In the genomic region with DNA sequence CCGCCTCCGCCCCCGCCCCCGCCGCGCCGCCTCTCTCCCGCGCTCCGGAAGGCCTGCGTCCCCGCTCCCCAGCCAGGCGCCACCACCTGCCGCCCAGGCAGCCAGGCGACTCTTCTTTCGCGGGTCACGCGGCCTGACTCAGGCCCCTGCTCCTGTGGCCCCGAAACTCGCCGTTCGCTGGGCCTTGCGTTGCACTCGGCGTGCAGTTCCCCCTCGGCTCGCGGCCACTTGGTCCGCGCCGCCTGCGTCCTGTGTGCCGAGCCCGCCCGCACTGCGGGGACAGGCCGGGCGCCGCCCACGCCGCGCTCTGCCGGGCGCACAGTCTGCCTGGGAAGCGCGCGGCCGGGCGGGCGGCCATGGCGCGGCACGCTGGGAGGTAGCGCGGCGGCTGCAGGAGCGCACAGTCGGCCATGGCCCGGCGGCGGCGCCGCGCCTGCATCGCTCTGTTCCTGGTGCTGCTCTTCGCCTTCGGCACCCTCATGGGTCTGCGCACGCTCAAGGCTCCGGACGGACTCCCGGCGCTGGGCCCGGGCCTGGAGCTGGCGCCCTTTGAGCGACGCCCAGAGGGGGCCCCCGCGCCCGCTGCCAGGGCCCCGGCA, we compare ENCODE assay signal across 8 cellular contexts. TPM values are rescaled to one million over a fixed set of nuclear protein-coding genes. Genes with fewer than 3 reads are reported as not detected.
DNase-seq lines count a peak whose midpoint lies in the region; ATAC-seq, FAIRE-seq and TF ChIP-seq lines count a peak whose summit lies in the region.

A gene with protein sequence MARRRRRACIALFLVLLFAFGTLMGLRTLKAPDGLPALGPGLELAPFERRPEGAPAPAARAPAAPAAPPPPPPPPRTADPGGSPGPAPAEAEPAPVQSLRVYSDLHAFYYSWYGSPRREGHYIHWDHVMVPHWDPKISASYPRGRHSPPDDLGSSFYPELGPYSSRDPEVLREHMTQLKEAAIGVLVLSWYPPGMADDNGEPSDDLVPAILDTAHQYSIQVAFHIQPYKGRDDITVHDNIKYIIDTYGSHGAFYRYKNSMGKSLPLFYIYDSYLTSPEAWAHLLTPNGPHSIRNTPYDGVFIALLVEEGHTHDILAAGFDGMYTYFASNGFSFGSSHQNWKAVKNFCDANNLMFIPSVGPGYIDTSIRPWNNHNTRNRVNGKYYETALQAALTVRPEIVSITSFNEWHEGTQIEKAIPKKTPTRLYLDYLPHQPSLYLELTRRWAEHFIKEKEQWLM (plus strand): TSS at position 75 of the 599 bp plus-strand sequence. CDS start 336 bp downstream, at position 411.

- H3K36me3 Mint-ChIP-seq in central memory CD8-positive, alpha-beta T cell (ENCODE audit: insufficient read depth) = peaks cover 4% of the 10 kb centered on the region

- no peak within 1 kb of the TSS for H3K27ac ChIP-seq in kidney (ENCODE audit: low read depth in 2 of 2, low read length in 2 of 2)

- DNase-seq in DMS153 treated with DMSO at 0.1 percent for 48 hours (lab: John Stamatoyannopoulos, UW; ENCODE audit: unreplicated experiment) (peak; percentile 85), M059J (ENCODE audit: low read depth) (peak; percentile 45), T-helper 2 cell (peak in 3 of 5 experiments; percentile 8 to 49 (median 12)), kidney (peak; percentile 80)
- no peak for DNase-seq in central memory CD8-positive, alpha-beta T cell (ENCODE audit: low spot score in 2 of 2)
- DNase-seq in stimulated activated CD4-positive, alpha-beta T cell treated with anti-CD3 and anti-CD28 coated beads, Interleukin-15, amount 100 ng/mL, for 24 hours = peak; percentile 58

- no peaks in the 10 kb centered on the region for H3K9me3 ChIP-seq in kidney (ENCODE audit: control insufficient read depth in 1 of 2, low read length in 2 of 2)

- peak within 1 kb of the TSS; percentile 42 to 44 for H3K4me3 ChIP-seq in kidney (ENCODE audit: low read length in 2 of 2)

- no peak within 1 kb of the TSS for H3K9ac ChIP-seq in kidney (ENCODE audit: low read length in 2 of 2)

- H3K27me3 Mint-ChIP-seq in central memory CD8-positive, alpha-beta T cell = peaks cover 7% of the 10 kb centered on the region

- no peaks in the 10 kb centered on the region for H3K36me3 ChIP-seq in kidney (ENCODE audit: control insufficient read depth in 1 of 2, insufficient read depth in 2 of 2, low read length in 2 of 2)

- TF ChIP-seq CTCF in kidney (IDR thresholded peaks at IDR 0.05; ENCODE audit: borderline replicate concordance, extremely low read depth, insufficient read depth) = peak; percentile 2

- peak within 1 kb of the TSS; percentile 86 for H3K4me3 Mint-ChIP-seq in central memory CD8-positive, alpha-beta T cell

- H3K4me1 Mint-ChIP-seq in central memory CD8-positive, alpha-beta T cell = peaks cover 21% of the 10 kb centered on the region

- no peaks in the 10 kb centered on the region for H3K9me3 Mint-ChIP-seq in central memory CD8-positive, alpha-beta T cell

- no peak for FAIRE-seq in kidney (lab: Jason Lieb, UNC)

- no peaks in the 10 kb centered on the region for H3K4me1 ChIP-seq in kidney (ENCODE audit: control insufficient read depth in 1 of 2, insufficient read depth in 1 of 2, low read depth in 1 of 2, low read length in 2 of 2)

- ATAC-seq in GM19467 (IDR thresholded peaks at IDR 0.05; ENCODE audit: unreplicated experiment) (peak; percentile 45), HG03457 (IDR thresholded peaks at IDR 0.05; ENCODE audit: unreplicated experiment) (no peak)
- peak; percentile 73 for ATAC-seq in central memory CD8-positive, alpha-beta T cell (replicated peaks; ENCODE audit: extremely low read depth, poor library complexity, severe bottlenecking)

- intact Hi-C loops in kidney (cut with DNase I) = no loop called here

- H3K27ac Mint-ChIP-seq in central memory CD8-positive, alpha-beta T cell (ENCODE audit: low read depth) = peak within 1 kb of the TSS; percentile 58

RNA-seq across cellular contexts. Expression of the gene that starts here (rescaled TPM):
- total RNA-seq in M059J (2014; rRNA removed; shearing (Covaris generic)) = 6.5 and 7.2 TPM in 2 replicates
- 4.7 TPM for total RNA-seq in kidney
- 4.6 TPM for polyA plus RNA-seq in kidney (ENCODE audit: insufficient read depth, low read depth, low replicate concordance)

Comparison
In these comparisons a context has a peak if more than half of its experiments do, and no peak if none do; other contexts are left out.
1. DNase-seq: peak in DMS153 treated with DMSO at 0.1 percent for 48 hours (single experiment), M059J (single experiment), T-helper 2 cell (3 of 5), kidney (single experiment) and stimulated activated CD4-positive, alpha-beta T cell treated with anti-CD3 and anti-CD28 coated beads, Interleukin-15, amount 100 ng/mL, for 24 hours (single experiment); none in central memory CD8-positive, alpha-beta T cell (0 of 2).